In the genomic region with DNA sequence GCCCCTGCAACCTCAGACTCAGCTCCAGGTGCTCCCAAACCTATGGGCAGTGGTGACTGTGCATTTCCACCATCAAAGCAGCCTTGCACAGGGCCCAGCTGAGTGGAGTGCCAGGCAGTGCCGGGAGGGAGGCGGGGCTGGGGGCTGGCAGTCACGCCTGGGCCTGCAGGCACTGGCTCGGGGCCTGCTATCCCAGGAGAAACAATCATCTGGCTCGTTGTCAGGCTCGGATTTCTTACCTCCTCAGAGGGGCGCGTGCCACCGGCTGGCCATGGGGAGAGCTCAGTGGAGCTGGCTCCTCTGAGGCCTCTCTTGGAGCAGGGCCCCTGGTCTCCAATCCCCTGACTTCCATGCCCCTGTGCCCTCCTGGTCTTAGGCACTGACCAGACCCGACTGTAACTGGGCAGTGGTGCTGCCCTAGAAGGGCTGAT, we compare ENCODE assay signal across 1 cellular context.
TF ChIP-seq lines count a peak whose summit lies in the region.

No MANE protein-coding gene starts in this region.

TF ChIP-seq in HEK293, 187 proteins besides CTCF, POLR2A, EP300 and RAD21 (continued from another document and continues in another):
- TF ChIP-seq PATZ1 (tag by site-specific recombination; IDR thresholded peaks at IDR 0.05) (peak; percentile 43), HOXD13 (CRISPR knock-in tag; IDR thresholded peaks at IDR 0.05; ENCODE audit: borderline replicate concordance) (no peak), ZNF140 (tag by site-specific recombination; IDR thresholded peaks at IDR 0.05) (no peak), ZNF548 (tag by site-specific recombination; IDR thresholded peaks at IDR 0.05) (no peak), ZNF292 (tag by site-specific recombination; IDR thresholded peaks at IDR 0.05; ENCODE audit: borderline replicate concordance, low read depth) (no peak), ZNF529 (tag by site-specific recombination; IDR thresholded peaks at IDR 0.05; ENCODE audit: insufficient replicate concordance) (no peak), ZIC2 (tag by site-specific recombination; IDR thresholded peaks at IDR 0.05) (peak; percentile 27; the same call in 1 of the 2 replicates), GLIS1 (tag by site-specific recombination; IDR thresholded peaks at IDR 0.05) (peak; percentile 91), ZNF560 (tag by site-specific recombination; IDR thresholded peaks at IDR 0.05; ENCODE audit: borderline replicate concordance) (no peak), ZNF37A (tag by site-specific recombination; IDR thresholded peaks at IDR 0.05) (no peak), ZNF555 (tag by site-specific recombination; conservative IDR thresholded peaks at IDR 0.05) (no peak), ZNF221 (tag by site-specific recombination; IDR thresholded peaks at IDR 0.05; ENCODE audit: borderline replicate concordance) (no peak), ZNF18 (tag by site-specific recombination; IDR thresholded peaks at IDR 0.05) (no peak), ZBTB48 (tag by site-specific recombination; IDR thresholded peaks at IDR 0.05) (peak; percentile 39; the same call in 1 of the 2 replicates), MZF1 (tag by site-specific recombination; IDR thresholded peaks at IDR 0.05; ENCODE audit: borderline replicate concordance) (no peak), ZBTB17 (tag by site-specific recombination; IDR thresholded peaks at IDR 0.05) (peak; percentile 47; the same call in 1 of the 2 replicates), ZNF366 (tag by site-specific recombination; conservative IDR thresholded peaks at IDR 0.05) (no peak), ZNF423 (tag by site-specific recombination; IDR thresholded peaks at IDR 0.05) (0 out of 2 replicates have a peak, but pooled peaks have one; percentile 18), MEIS1 (CRISPR knock-in tag; IDR thresholded peaks at IDR 0.05; ENCODE audit: borderline replicate concordance) (no peak), ZNF19 (tag by site-specific recombination; IDR thresholded peaks at IDR 0.05; ENCODE audit: low read depth) (no peak), ZNF404 (tag by site-specific recombination; IDR thresholded peaks at IDR 0.05) (no peak), ZNF133 (tag by site-specific recombination; IDR thresholded peaks at IDR 0.05) (no peak), ZNF112 (tag by site-specific recombination; IDR thresholded peaks at IDR 0.05) (no peak), GLIS2 (tag by site-specific recombination; IDR thresholded peaks at IDR 0.05) (peak; percentile 36)
- TF ChIP-seq, protein P1, sequence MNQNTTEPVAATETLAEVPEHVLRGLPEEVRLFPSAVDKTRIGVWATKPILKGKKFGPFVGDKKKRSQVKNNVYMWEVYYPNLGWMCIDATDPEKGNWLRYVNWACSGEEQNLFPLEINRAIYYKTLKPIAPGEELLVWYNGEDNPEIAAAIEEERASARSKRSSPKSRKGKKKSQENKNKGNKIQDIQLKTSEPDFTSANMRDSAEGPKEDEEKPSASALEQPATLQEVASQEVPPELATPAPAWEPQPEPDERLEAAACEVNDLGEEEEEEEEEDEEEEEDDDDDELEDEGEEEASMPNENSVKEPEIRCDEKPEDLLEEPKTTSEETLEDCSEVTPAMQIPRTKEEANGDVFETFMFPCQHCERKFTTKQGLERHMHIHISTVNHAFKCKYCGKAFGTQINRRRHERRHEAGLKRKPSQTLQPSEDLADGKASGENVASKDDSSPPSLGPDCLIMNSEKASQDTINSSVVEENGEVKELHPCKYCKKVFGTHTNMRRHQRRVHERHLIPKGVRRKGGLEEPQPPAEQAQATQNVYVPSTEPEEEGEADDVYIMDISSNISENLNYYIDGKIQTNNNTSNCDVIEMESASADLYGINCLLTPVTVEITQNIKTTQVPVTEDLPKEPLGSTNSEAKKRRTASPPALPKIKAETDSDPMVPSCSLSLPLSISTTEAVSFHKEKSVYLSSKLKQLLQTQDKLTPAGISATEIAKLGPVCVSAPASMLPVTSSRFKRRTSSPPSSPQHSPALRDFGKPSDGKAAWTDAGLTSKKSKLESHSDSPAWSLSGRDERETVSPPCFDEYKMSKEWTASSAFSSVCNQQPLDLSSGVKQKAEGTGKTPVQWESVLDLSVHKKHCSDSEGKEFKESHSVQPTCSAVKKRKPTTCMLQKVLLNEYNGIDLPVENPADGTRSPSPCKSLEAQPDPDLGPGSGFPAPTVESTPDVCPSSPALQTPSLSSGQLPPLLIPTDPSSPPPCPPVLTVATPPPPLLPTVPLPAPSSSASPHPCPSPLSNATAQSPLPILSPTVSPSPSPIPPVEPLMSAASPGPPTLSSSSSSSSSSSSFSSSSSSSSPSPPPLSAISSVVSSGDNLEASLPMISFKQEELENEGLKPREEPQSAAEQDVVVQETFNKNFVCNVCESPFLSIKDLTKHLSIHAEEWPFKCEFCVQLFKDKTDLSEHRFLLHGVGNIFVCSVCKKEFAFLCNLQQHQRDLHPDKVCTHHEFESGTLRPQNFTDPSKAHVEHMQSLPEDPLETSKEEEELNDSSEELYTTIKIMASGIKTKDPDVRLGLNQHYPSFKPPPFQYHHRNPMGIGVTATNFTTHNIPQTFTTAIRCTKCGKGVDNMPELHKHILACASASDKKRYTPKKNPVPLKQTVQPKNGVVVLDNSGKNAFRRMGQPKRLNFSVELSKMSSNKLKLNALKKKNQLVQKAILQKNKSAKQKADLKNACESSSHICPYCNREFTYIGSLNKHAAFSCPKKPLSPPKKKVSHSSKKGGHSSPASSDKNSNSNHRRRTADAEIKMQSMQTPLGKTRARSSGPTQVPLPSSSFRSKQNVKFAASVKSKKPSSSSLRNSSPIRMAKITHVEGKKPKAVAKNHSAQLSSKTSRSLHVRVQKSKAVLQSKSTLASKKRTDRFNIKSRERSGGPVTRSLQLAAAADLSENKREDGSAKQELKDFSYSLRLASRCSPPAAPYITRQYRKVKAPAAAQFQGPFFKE (tag by site-specific recombination; IDR thresholded peaks at IDR 0.05; ENCODE audit: borderline replicate concordance) = no peak
- TF ChIP-seq, protein P2, sequence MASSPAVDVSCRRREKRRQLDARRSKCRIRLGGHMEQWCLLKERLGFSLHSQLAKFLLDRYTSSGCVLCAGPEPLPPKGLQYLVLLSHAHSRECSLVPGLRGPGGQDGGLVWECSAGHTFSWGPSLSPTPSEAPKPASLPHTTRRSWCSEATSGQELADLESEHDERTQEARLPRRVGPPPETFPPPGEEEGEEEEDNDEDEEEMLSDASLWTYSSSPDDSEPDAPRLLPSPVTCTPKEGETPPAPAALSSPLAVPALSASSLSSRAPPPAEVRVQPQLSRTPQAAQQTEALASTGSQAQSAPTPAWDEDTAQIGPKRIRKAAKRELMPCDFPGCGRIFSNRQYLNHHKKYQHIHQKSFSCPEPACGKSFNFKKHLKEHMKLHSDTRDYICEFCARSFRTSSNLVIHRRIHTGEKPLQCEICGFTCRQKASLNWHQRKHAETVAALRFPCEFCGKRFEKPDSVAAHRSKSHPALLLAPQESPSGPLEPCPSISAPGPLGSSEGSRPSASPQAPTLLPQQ (tag by site-specific recombination; IDR thresholded peaks at IDR 0.05) = 0 out of 2 replicates have a peak, but pooled peaks have one; percentile 37
- TF ChIP-seq, protein P3, sequence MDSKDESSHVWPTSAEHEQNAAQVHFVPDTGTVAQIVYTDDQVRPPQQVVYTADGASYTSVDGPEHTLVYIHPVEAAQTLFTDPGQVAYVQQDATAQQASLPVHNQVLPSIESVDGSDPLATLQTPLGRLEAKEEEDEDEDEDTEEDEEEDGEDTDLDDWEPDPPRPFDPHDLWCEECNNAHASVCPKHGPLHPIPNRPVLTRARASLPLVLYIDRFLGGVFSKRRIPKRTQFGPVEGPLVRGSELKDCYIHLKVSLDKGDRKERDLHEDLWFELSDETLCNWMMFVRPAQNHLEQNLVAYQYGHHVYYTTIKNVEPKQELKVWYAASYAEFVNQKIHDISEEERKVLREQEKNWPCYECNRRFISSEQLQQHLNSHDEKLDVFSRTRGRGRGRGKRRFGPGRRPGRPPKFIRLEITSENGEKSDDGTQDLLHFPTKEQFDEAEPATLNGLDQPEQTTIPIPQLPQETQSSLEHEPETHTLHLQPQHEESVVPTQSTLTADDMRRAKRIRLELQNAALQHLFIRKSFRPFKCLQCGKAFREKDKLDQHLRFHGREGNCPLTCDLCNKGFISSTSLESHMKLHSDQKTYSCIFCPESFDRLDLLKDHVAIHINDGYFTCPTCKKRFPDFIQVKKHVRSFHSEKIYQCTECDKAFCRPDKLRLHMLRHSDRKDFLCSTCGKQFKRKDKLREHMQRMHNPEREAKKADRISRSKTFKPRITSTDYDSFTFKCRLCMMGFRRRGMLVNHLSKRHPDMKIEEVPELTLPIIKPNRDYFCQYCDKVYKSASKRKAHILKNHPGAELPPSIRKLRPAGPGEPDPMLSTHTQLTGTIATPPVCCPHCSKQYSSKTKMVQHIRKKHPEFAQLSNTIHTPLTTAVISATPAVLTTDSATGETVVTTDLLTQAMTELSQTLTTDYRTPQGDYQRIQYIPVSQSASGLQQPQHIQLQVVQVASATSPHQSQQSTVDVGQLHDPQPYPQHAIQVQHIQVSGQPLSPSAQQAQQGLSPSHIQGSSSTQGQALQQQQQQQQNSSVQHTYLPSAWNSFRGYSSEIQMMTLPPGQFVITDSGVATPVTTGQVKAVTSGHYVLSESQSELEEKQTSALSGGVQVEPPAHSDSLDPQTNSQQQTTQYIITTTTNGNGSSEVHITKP (tag by site-specific recombination; IDR thresholded peaks at IDR 0.05) = peak; percentile 75
- TF ChIP-seq, protein P4, sequence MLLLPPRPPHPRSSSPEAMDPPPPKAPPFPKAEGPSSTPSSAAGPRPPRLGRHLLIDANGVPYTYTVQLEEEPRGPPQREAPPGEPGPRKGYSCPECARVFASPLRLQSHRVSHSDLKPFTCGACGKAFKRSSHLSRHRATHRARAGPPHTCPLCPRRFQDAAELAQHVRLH (tag by site-specific recombination; IDR thresholded peaks at IDR 0.05) = no peak
- TF ChIP-seq, protein P5, sequence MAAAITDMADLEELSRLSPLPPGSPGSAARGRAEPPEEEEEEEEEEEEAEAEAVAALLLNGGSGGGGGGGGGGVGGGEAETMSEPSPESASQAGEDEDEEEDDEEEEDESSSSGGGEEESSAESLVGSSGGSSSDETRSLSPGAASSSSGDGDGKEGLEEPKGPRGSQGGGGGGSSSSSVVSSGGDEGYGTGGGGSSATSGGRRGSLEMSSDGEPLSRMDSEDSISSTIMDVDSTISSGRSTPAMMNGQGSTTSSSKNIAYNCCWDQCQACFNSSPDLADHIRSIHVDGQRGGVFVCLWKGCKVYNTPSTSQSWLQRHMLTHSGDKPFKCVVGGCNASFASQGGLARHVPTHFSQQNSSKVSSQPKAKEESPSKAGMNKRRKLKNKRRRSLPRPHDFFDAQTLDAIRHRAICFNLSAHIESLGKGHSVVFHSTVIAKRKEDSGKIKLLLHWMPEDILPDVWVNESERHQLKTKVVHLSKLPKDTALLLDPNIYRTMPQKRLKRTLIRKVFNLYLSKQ (tag by site-specific recombination; IDR thresholded peaks at IDR 0.05; ENCODE audit: borderline replicate concordance) = no peak
- TF ChIP-seq, protein P6, sequence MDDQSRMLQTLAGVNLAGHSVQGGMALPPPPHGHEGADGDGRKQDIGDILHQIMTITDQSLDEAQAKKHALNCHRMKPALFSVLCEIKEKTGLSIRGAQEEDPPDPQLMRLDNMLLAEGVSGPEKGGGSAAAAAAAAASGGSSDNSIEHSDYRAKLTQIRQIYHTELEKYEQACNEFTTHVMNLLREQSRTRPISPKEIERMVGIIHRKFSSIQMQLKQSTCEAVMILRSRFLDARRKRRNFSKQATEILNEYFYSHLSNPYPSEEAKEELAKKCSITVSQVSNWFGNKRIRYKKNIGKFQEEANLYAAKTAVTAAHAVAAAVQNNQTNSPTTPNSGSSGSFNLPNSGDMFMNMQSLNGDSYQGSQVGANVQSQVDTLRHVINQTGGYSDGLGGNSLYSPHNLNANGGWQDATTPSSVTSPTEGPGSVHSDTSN (CRISPR knock-in tag; IDR thresholded peaks at IDR 0.05) = no peak
- TF ChIP-seq, protein P7, sequence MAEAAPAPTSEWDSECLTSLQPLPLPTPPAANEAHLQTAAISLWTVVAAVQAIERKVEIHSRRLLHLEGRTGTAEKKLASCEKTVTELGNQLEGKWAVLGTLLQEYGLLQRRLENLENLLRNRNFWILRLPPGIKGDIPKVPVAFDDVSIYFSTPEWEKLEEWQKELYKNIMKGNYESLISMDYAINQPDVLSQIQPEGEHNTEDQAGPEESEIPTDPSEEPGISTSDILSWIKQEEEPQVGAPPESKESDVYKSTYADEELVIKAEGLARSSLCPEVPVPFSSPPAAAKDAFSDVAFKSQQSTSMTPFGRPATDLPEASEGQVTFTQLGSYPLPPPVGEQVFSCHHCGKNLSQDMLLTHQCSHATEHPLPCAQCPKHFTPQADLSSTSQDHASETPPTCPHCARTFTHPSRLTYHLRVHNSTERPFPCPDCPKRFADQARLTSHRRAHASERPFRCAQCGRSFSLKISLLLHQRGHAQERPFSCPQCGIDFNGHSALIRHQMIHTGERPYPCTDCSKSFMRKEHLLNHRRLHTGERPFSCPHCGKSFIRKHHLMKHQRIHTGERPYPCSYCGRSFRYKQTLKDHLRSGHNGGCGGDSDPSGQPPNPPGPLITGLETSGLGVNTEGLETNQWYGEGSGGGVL (tag by site-specific recombination; IDR thresholded peaks at IDR 0.05) = no peak
- TF ChIP-seq, protein P8, sequence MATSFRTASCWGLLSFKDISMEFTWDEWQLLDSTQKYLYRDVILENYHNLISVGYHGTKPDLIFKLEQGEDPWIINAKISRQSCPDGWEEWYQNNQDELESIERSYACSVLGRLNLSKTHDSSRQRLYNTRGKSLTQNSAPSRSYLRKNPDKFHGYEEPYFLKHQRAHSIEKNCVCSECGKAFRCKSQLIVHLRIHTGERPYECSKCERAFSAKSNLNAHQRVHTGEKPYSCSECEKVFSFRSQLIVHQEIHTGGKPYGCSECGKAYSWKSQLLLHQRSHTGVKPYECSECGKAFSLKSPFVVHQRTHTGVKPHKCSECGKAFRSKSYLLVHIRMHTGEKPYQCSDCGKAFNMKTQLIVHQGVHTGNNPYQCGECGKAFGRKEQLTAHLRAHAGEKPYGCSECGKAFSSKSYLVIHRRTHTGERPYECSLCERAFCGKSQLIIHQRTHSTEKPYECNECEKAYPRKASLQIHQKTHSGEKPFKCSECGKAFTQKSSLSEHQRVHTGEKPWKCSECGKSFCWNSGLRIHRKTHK (tag by site-specific recombination; IDR thresholded peaks at IDR 0.05) = no peak
